9 cellular contexts compared by ENCODE assay signal in genomic region chr13:99577934-99578917, GRCh38. TPM values are rescaled to one million over a fixed set of nuclear protein-coding genes. Genes with fewer than 3 reads are reported as not detected.
DNase-seq lines count a peak whose midpoint lies in the region; ATAC-seq, FAIRE-seq and TF ChIP-seq lines count a peak whose summit lies in the region.
"Had no signal": no experiment of that assay in that cellular context is flagged by ENCODE, and none has a peak within 500 bp of the region (broad histone marks: within the 10 kb centered on the region; RNA-seq: fewer than 3 reads in every experiment).

No MANE protein-coding gene starts in this region.

- DNase-seq in KBM-7 (peak; percentile 23), bronchial epithelial cell (ENCODE audit: low read depth) (peak; percentile 29), medulla oblongata (ENCODE audit: extremely low spot score) (peak; percentile 48), dedifferentiated amniotic fluid mesenchymal stem cell (ENCODE audit: extremely low spot score) (no peak), CD1c-positive myeloid dendritic cell (ENCODE audit: extremely low spot score) (no peak), mucosa of gallbladder (ENCODE audit: low spot score) (no peak)
- DNase-seq: retina had no signal

- H3K9me3 ChIP-seq in BLaER1 treated with 17β-estradiol and CSF1 and Interleukin-3, amounts not matched to agents 10 nM and 100 nM (replicated peaks in 1 of 11), result no peaks in the 10 kb centered on the region

- in situ Hi-C loops in KBM-7 (cut with MboI; ENCODE audit: low pct_unique_long_range_greater_than_20kb, low sequenced_read_pairs), result no loop called here

- H3K4me3 ChIP-seq in BLaER1 treated with 17β-estradiol and CSF1 and Interleukin-3, amounts not matched to agents 10 nM and 100 nM, result no peak overlapping the region
- no peak overlapping the region for H3K4me3 ChIP-seq in bronchial epithelial cell (ENCODE audit: low read depth, low read length)

- FAIRE-seq in bronchial epithelial cell (lab: Jason Lieb, UNC), result no peak

- no peaks in the 10 kb centered on the region for H3K27me3 ChIP-seq in BLaER1 treated with 17β-estradiol and CSF1 and Interleukin-3, amounts not matched to agents 10 nM and 100 nM
- no peaks in the 10 kb centered on the region for H3K27me3 ChIP-seq in bronchial epithelial cell (ENCODE audit: control insufficient read depth, insufficient read depth, low read length)

- no peaks in the 10 kb centered on the region for H4K20me1 ChIP-seq in BLaER1 treated with 17β-estradiol and CSF1 and Interleukin-3, amounts not matched to agents 10 nM and 100 nM

- H3K9ac ChIP-seq in BLaER1 treated with 17β-estradiol and CSF1 and Interleukin-3, amounts not matched to agents 10 nM and 100 nM, result no peak overlapping the region

- peak overlapping the region in 7 of 11 experiments; percentile 1 to 48 (median 23); a peak in 10 of 22 replicates for H3K4me2 ChIP-seq in BLaER1 treated with 17β-estradiol and CSF1 and Interleukin-3, amounts not matched to agents 10 nM and 100 nM

- no peak overlapping the region for H3K27ac ChIP-seq in BLaER1 treated with 17β-estradiol and CSF1 and Interleukin-3, amounts not matched to agents 10 nM and 100 nM

- H3K4me1 ChIP-seq in BLaER1 treated with 17β-estradiol and CSF1 and Interleukin-3, amounts not matched to agents 10 nM and 100 nM, result peaks cover 0 to 34% (median 17%) of the 10 kb centered on the region in 10 experiments; a peak in 14 of 20 replicates

- TF ChIP-seq CTCF in bronchial epithelial cell (IDR thresholded peaks at IDR 0.05; ENCODE audit: insufficient read depth, low read length, severe bottlenecking), result peak; percentile 11

- no peak for ATAC-seq in HG02884 (IDR thresholded peaks at IDR 0.05; ENCODE audit: unreplicated experiment)

- no peaks in the 10 kb centered on the region for H3K36me3 ChIP-seq in BLaER1 treated with 17β-estradiol and CSF1 and Interleukin-3, amounts not matched to agents 10 nM and 100 nM
- no peaks in the 10 kb centered on the region for H3K36me3 ChIP-seq in bronchial epithelial cell (ENCODE audit: control insufficient read depth, insufficient read depth, low read length)

RNA-seq across cellular contexts. Expression of gene CLYBL, which starts 28.3 kb away (rescaled TPM):
- total RNA-seq in bronchial epithelial cell (1.8 and 3.2 TPM in 2 replicates), mucosa of gallbladder (10.2 TPM)

Comparison
In these comparisons a context has a peak if more than half of its experiments do, and no peak if none do; other contexts are left out.
1. DNase-seq: peak in KBM-7 (single experiment), bronchial epithelial cell (single experiment) and medulla oblongata (single experiment); none in dedifferentiated amniotic fluid mesenchymal stem cell (single experiment), CD1c-positive myeloid dendritic cell (single experiment) and mucosa of gallbladder (single experiment).